ENCODE assay signal across 13 cellular contexts in the genomic region with DNA sequence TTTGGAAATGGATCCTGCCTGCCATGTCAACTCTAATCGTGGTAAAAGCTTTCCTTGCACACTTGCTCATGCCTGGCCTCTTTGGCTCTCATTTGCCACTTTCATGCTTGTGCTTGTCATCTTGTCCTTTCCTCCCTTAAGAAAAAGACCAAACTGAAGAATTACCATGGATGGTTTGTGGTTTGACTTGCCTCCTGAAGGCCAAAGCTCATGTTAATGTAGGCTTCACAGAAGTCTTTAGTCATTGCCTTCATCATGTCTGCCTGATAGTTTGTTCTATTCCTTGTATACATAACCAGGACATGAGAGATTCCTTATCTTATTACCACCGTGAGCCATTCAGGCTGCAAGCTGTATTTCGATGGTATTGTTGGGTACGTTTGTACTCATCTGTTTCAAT.
DNase-seq lines count a peak whose midpoint lies in the region; ATAC-seq and TF ChIP-seq lines count a peak whose summit lies in the region.
"Had no signal": no experiment of that assay in that cellular context is flagged by ENCODE, and none has a peak within 500 bp of the region (broad histone marks: within the 10 kb centered on the region; RNA-seq: fewer than 3 reads in every experiment).

No MANE protein-coding gene starts in this region.

- CTCF ChIA-PET in HEK293 (lab: Yijun Ruan, JAX), result interaction anchor here (0.8 kb wide), 1 partner anchor 13 kb away, joined by 3 read pairs; no protein-coding TSS in a partner anchor

- H3K36me3 ChIP-seq in HEK293 (ENCODE audit: control insufficient read depth in 2 of 2, insufficient read depth in 1 of 2, low read length in 2 of 2) (no peaks in the 10 kb centered on the region), brain microvascular endothelial cell (replicated peaks) (no peaks in the 10 kb centered on the region)
- H3K36me3 ChIP-seq: Peyer's patch had no signal

- H3K9me3 ChIP-seq in HEK293 (ENCODE audit: control insufficient read depth, insufficient read depth, low read depth, low read length), result no peaks in the 10 kb centered on the region
- H3K9me3 ChIP-seq: Peyer's patch had no signal

- H3K36me3 Mint-ChIP-seq in nephron progenitor cell (ENCODE audit: low read depth), result peaks cover 7% of the 10 kb centered on the region
- H3K36me3 Mint-ChIP-seq: activated CD4-positive, alpha-beta memory T cell treated with anti-CD3 and anti-CD28 coated beads for 36 hours had no signal

- H3K4me1 Mint-ChIP-seq in nephron progenitor cell, result peaks cover 100% of the 10 kb centered on the region

- DNase-seq in brain microvascular endothelial cell, result peak; percentile 63
- no peak for DNase-seq in nephron progenitor cell
- no peak for DNase-seq in NCI-H187 treated with DMSO at 0.1 percent for 48 hours (lab: John Stamatoyannopoulos, UW)
- no peak for DNase-seq in cerebellar cortex (ENCODE audit: low spot score)
- DNase-seq in NCI-H2081 (lab: John Stamatoyannopoulos, UW), result no peak
- DNase-seq: activated CD4-positive, alpha-beta memory T cell treated with anti-CD3 and anti-CD28 coated beads for 36 hours; activated gamma-delta T cell; DMS79; Peyer's patch; T1000 had no signal

- POLR2A ChIA-PET in HEK293 (lab: Yijun Ruan, JAX), result interaction anchor here (1.4 kb wide), 1 partner anchor 55 kb away, joined by 4 read pairs; no protein-coding TSS in a partner anchor

- peak overlapping the region; percentile 55 for H3K27ac ChIP-seq in 22Rv1
- no peak overlapping the region for H3K27ac ChIP-seq in HEK293 (ENCODE audit: extremely low read depth, low read depth, low read length)
- H3K27ac ChIP-seq in brain microvascular endothelial cell, result peak overlapping the region; percentile 93

- peak overlapping the region; percentile 32 for H3K4me3 Mint-ChIP-seq in nephron progenitor cell
- H3K4me3 Mint-ChIP-seq: activated CD4-positive, alpha-beta memory T cell treated with anti-CD3 and anti-CD28 coated beads for 36 hours had no signal

- H3K27ac Mint-ChIP-seq in nephron progenitor cell, result peak overlapping the region; percentile 37
- H3K27ac Mint-ChIP-seq: activated CD4-positive, alpha-beta memory T cell treated with anti-CD3 and anti-CD28 coated beads for 36 hours had no signal

- peaks cover 15% of the 10 kb centered on the region for H3K4me1 ChIP-seq in HEK293 (ENCODE audit: control insufficient read depth, insufficient read depth, low read length)

- H3K4me3 ChIP-seq in HEK293 (ENCODE audit: low read depth, low read length) (no peak overlapping the region), brain microvascular endothelial cell (ENCODE audit: low read depth, low read length) (no peak overlapping the region)
- H3K4me3 ChIP-seq: Peyer's patch had no signal

- no peak for TF ChIP-seq CTCF in 22Rv1 (IDR thresholded peaks at IDR 0.05)
- no peak for TF ChIP-seq CTCF in HEK293 (tag by site-specific recombination; IDR thresholded peaks at IDR 0.05)
- TF ChIP-seq CTCF in brain microvascular endothelial cell (IDR thresholded peaks at IDR 0.05; ENCODE audit: low read depth, low read length, missing control alignments), result no peak
- no peak for TF ChIP-seq CTCF in nephron progenitor cell (IDR thresholded peaks at IDR 0.05)

- H3K27me3 ChIP-seq in brain microvascular endothelial cell (replicated peaks), result no peaks in the 10 kb centered on the region
- H3K27me3 ChIP-seq: Peyer's patch had no signal

- no peak for ATAC-seq in HG03196 (IDR thresholded peaks at IDR 0.05; ENCODE audit: unreplicated experiment)

- no peaks in the 10 kb centered on the region for H3K27me3 Mint-ChIP-seq in nephron progenitor cell (ENCODE audit: low read depth, poor library complexity)

- in situ Hi-C loops in brain microvascular endothelial cell (cut with HindIII; ENCODE audit: low pct_ligation_motif_present, low sequenced_read_pairs), result no loop called here

- no peaks in the 10 kb centered on the region for H3K9me3 Mint-ChIP-seq in nephron progenitor cell
- H3K9me3 Mint-ChIP-seq: activated CD4-positive, alpha-beta memory T cell treated with anti-CD3 and anti-CD28 coated beads for 36 hours had no signal

TF ChIP-seq in HEK293, 187 proteins besides CTCF, POLR2A, EP300 and RAD21:
- TF ChIP-seq ZBTB20 (tag by site-specific recombination; IDR thresholded peaks at IDR 0.05), result peak; percentile 71; the same call in 1 of the 2 replicates
- no peak for TF ChIP-seq ZNF560 (tag by site-specific recombination; IDR thresholded peaks at IDR 0.05; ENCODE audit: borderline replicate concordance)
- no peak for TF ChIP-seq SCRT2 (tag by site-specific recombination; IDR thresholded peaks at IDR 0.05)
- no peak for TF ChIP-seq ZNF335 (tag by site-specific recombination; conservative IDR thresholded peaks at IDR 0.05)
